Comparison of ENCODE assay signal across 13 cellular contexts in the genomic region with DNA sequence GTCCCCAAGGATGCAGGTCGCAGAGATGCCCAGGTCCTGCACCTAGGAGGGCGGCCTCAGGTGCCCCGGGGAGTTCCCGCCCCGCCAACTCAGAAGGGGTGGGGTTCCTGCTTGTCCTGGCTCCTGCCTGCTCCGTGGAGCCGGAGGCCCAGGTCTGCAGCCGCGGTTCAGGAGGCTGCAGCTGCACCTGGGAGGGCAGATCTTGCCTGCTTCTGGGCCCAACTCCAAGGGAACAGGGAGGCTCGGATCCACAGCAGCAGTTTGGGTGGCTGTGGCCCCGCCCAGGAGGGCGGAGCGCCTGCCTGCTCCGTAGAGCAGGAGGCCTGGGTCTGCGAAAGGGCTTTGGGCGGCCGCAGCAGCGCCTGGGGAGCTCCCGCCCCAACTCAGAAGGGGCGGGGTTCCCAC.
DNase-seq lines count a peak whose midpoint lies in the region; TF ChIP-seq lines count a peak whose summit lies in the region.
"Had no signal": no experiment of that assay in that cellular context is flagged by ENCODE, and none has a peak within 500 bp of the region (broad histone marks: within the 10 kb centered on the region; RNA-seq: fewer than 3 reads in every experiment).

No MANE protein-coding gene starts in this region.

- no peaks in the 10 kb centered on the region for H3K4me1 Mint-ChIP-seq in activated T-cell treated with anti-CD3 and anti-CD28 coated beads, Interleukin-2, amount 50 U/mL, for 24 hours (ENCODE audit: low read depth)

- H3K27ac Mint-ChIP-seq in activated T-cell treated with anti-CD3 and anti-CD28 coated beads, Interleukin-2, amount 50 U/mL, for 24 hours, result no peak overlapping the region
- H3K27ac Mint-ChIP-seq: activated naive CD4-positive, alpha-beta T cell treated with anti-CD3 and anti-CD28 coated beads, Interleukin-2, amount 50 U/mL, for 72 hours had no signal

- WGBS in iPS DF 6.9 (ENCODE audit: insufficient coverage, insufficient read length), result no CpG with 5 or more reads among the region's 20 CpGs
- WGBS in testis, 2 donors, result 35 to 39% methylated on average over 20 of the region's 20 CpGs

- H3K9me3 ChIP-seq in Karpas-422 (ENCODE audit: low read length) (no peaks in the 10 kb centered on the region), iPS DF 6.9 (ENCODE audit: control insufficient read depth, insufficient read depth, low read length) (no peaks in the 10 kb centered on the region), testis (no peaks in the 10 kb centered on the region)
- H3K9me3 ChIP-seq: BE2C had no signal

- 0 out of 2 replicates have a peak overlapping the region, but pooled peaks have one; percentile 28 for H2AFZ ChIP-seq in Karpas-422 (ENCODE audit: low read length)

- peak overlapping the region; percentile 54 for H3K4me2 ChIP-seq in Karpas-422 (ENCODE audit: low read depth, low read length, poor library complexity, severe bottlenecking)

- H3K9ac ChIP-seq in Karpas-422 (ENCODE audit: low read length), result no peak overlapping the region

- TF ChIP-seq POLR2A in testis (IDR thresholded peaks at IDR 0.05), result no peak

- intact Hi-C loops in testis (cut with DNase I; ENCODE audit: low total_unique reads), result no loop called here

- DNase-seq in activated CD8-positive, alpha-beta memory T cell treated with anti-CD3 and anti-CD28 coated beads, Interleukin-2, amount 50 U/mL, for 48 hours, result peak; percentile 53
- DNase-seq in activated CD8-positive, alpha-beta memory T cell treated with anti-CD3 and anti-CD28 coated beads for 24 hours, result no peak
- DNase-seq in Karpas-422 (peak; percentile 54), iPS DF 6.9 (ENCODE audit: low read depth, low spot score) (peak; percentile 60), testis (peak; percentile 17), GM03348 (ENCODE audit: low spot score) (no peak), C1 segment of cervical spinal cord (lab: John Stamatoyannopoulos, UW) (no peak)
- DNase-seq in activated T-cell treated with anti-CD3 and anti-CD28 coated beads, Interleukin-2, amount 50 U/mL, for 24 hours, result no peak
- DNase-seq: activated CD4-positive, alpha-beta T cell treated with anti-CD3 and anti-CD28 coated beads for 1 hour; BE2C; hypothalamus; MV-4-11 had no signal

- no peaks in the 10 kb centered on the region for H4K20me1 ChIP-seq in Karpas-422 (ENCODE audit: insufficient read depth, low read depth, low read length)

- H3K27me3 ChIP-seq in Karpas-422 (ENCODE audit: low read length), result no peaks in the 10 kb centered on the region
- no peaks in the 10 kb centered on the region for H3K27me3 ChIP-seq in iPS DF 6.9 (ENCODE audit: control insufficient read depth, insufficient read depth, low read length)
- no peaks in the 10 kb centered on the region for H3K27me3 ChIP-seq in testis
- H3K27me3 ChIP-seq: BE2C had no signal

- H3K4me1 ChIP-seq in Karpas-422 (ENCODE audit: low read length) (peaks cover 4% of the 10 kb centered on the region; the same call in 1 of the 2 replicates), iPS DF 6.9 (ENCODE audit: control insufficient read depth, insufficient read depth, low read length) (no peaks in the 10 kb centered on the region), testis (no peaks in the 10 kb centered on the region)
- H3K4me1 ChIP-seq: BE2C had no signal

- H3K4me3 ChIP-seq in Karpas-422 (ENCODE audit: low read length), result peak overlapping the region; percentile 41; the same call in 1 of the 2 replicates
- H3K4me3 ChIP-seq in iPS DF 6.9 (ENCODE audit: low read length), result peak overlapping the region; percentile 12; the same call in 1 of the 2 replicates
- no peak overlapping the region for H3K4me3 ChIP-seq in testis

- no peaks in the 10 kb centered on the region for H3K9me3 Mint-ChIP-seq in activated T-cell treated with anti-CD3 and anti-CD28 coated beads, Interleukin-2, amount 50 U/mL, for 24 hours
- H3K9me3 Mint-ChIP-seq: activated naive CD4-positive, alpha-beta T cell treated with anti-CD3 and anti-CD28 coated beads, Interleukin-2, amount 50 U/mL, for 72 hours had no signal

- H3K4me3 Mint-ChIP-seq in activated T-cell treated with anti-CD3 and anti-CD28 coated beads, Interleukin-2, amount 50 U/mL, for 24 hours, result no peak overlapping the region

- H3K36me3 ChIP-seq in Karpas-422 (ENCODE audit: insufficient read depth, low read length), result no peaks in the 10 kb centered on the region
- H3K36me3 ChIP-seq in iPS DF 6.9 (ENCODE audit: control insufficient read depth, insufficient read depth, low read length), result no peaks in the 10 kb centered on the region
- no peaks in the 10 kb centered on the region for H3K36me3 ChIP-seq in testis (ENCODE audit: low read depth, missing control alignments)
- H3K36me3 ChIP-seq: BE2C had no signal

- H3K36me3 Mint-ChIP-seq in activated T-cell treated with anti-CD3 and anti-CD28 coated beads, Interleukin-2, amount 50 U/mL, for 24 hours (ENCODE audit: low read depth), result no peaks in the 10 kb centered on the region
- H3K36me3 Mint-ChIP-seq: activated naive CD4-positive, alpha-beta T cell treated with anti-CD3 and anti-CD28 coated beads, Interleukin-2, amount 50 U/mL, for 72 hours had no signal

- no peaks in the 10 kb centered on the region for H3K79me2 ChIP-seq in Karpas-422 (ENCODE audit: low read length)

- TF ChIP-seq CTCF in testis (IDR thresholded peaks at IDR 0.05), result no peak

- no peaks in the 10 kb centered on the region for H3K9me2 ChIP-seq in Karpas-422 (replicated peaks; ENCODE audit: insufficient read depth, low read length)

- H3K27ac ChIP-seq in Karpas-422 (ENCODE audit: low read length) (no peak overlapping the region), iPS DF 6.9 (ENCODE audit: low read length) (no peak overlapping the region), testis (no peak overlapping the region)

- H3K27me3 Mint-ChIP-seq in activated T-cell treated with anti-CD3 and anti-CD28 coated beads, Interleukin-2, amount 50 U/mL, for 24 hours, result peaks cover 10% of the 10 kb centered on the region

Comparison
In these comparisons a context has a peak if more than half of its experiments do, and no peak if none do; other contexts are left out.
1. DNase-seq: peak in activated CD8-positive, alpha-beta memory T cell treated with anti-CD3 and anti-CD28 coated beads, Interleukin-2, amount 50 U/mL, for 48 hours (single experiment), Karpas-422 (single experiment), iPS DF 6.9 (single experiment) and testis (single experiment); none in activated CD8-positive, alpha-beta memory T cell treated with anti-CD3 and anti-CD28 coated beads for 24 hours (single experiment), activated T-cell treated with anti-CD3 and anti-CD28 coated beads, Interleukin-2, amount 50 U/mL, for 24 hours (single experiment), GM03348 (single experiment) and C1 segment of cervical spinal cord (0 of 14).
2. H3K4me3 ChIP-seq: peak in Karpas-422 (single experiment) and iPS DF 6.9 (single experiment); none in testis (0 of 2).